Comparison of ENCODE assay signal across 12 cellular contexts in the genomic region with DNA sequence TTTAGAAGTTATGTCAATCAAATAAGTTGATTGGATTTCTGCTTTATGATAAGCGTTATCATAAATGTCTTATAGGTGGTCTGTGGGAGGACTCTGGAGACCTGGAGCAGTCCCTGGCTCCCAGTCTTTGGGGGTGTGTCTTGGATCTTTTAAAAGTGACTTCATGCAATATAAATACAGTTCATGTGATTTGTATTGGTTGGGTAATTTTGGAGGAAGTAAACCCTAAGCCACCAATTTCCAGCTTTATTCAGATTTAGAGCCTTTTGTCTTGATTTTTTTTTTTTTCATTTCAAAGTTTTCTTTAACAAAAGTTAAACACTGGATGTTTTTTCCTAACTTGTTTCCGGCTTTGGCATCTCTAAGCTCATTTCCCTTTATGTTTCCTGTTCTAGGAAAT.
DNase-seq lines count a peak whose midpoint lies in the region; ATAC-seq and TF ChIP-seq lines count a peak whose summit lies in the region.
"Had no signal": no experiment of that assay in that cellular context is flagged by ENCODE, and none has a peak within 500 bp of the region (broad histone marks: within the 10 kb centered on the region; RNA-seq: fewer than 3 reads in every experiment).

No MANE protein-coding gene starts in this region.

- DNase-seq in ELR (ENCODE audit: low read depth) (peak; percentile 27), T-cell (no peak), glutamatergic neuron (no peak), NCI-H2029 treated with DMSO at 0.1 percent for 48 hours (lab: John Stamatoyannopoulos, UW) (no peak)
- no peak for DNase-seq in activated CD8-positive, alpha-beta T cell treated with anti-CD3 and anti-CD28 coated beads, Interleukin-2, amount 10 ng/mL, durations not matched to agents 7 days and 5 days
- no peak for DNase-seq in activated CD4-positive, alpha-beta T cell treated with anti-CD3 and anti-CD28 coated beads for 48 hours
- no peak for DNase-seq in activated CD8-positive, alpha-beta memory T cell treated with anti-CD3 and anti-CD28 coated beads, Interleukin-2, amount 50 U/mL, for 4 hours
- DNase-seq: NCI-H345; stimulated activated CD4-positive, alpha-beta T cell treated with anti-CD3 and anti-CD28 coated beads, Interleukin-15, amount 100 ng/mL, for 24 hours; T-helper 2 cell had no signal

- no peak for TF ChIP-seq CTCF in glutamatergic neuron (IDR thresholded peaks at IDR 0.05; ENCODE audit: partially characterized antibody, unreplicated experiment)

- H3K27ac Mint-ChIP-seq in T-cell (peak overlapping the region; percentile 81 to 85), glutamatergic neuron (ENCODE audit: unreplicated experiment) (peak overlapping the region; percentile 43)
- no peak overlapping the region for H3K27ac Mint-ChIP-seq in activated CD8-positive, alpha-beta T cell treated with anti-CD3 and anti-CD28 coated beads, Interleukin-2, amount 10 ng/mL, durations not matched to agents 7 days and 5 days
- H3K27ac Mint-ChIP-seq: activated T-helper 2 cell treated with anti-CD3 and anti-CD28 coated beads, Interferon-gamma antibody, Interleukin-2, Interleukin-4, amounts not matched to agents 10 μg/mL and 5 μg/mL and 100 μg/mL, durations not matched to agents 14 hours and 24 hours and 36 hours had no signal

- H3K9me3 ChIP-seq in skeletal muscle satellite cell (replicated peaks; ENCODE audit: low read length) = no peaks in the 10 kb centered on the region

- POLR2A ChIA-PET in T-cell (lab: Charles Lee) = interaction anchor here (0.6 to 0.7 kb wide), 3 partner anchors 10 to 50 kb away, joined by 4 to 5 read pairs (median 4); no protein-coding TSS in a partner anchor
- POLR2A ChIA-PET in activated CD8-positive, alpha-beta T cell treated with anti-CD3 and anti-CD28 coated beads, Interleukin-2, amount 10 ng/mL, durations not matched to agents 7 days and 5 days (lab: Charles Lee) = no interaction called here

- H3K4me3 Mint-ChIP-seq in T-cell (peak overlapping the region in 1 of 3 donors; percentile 44), glutamatergic neuron (ENCODE audit: unreplicated experiment) (peak overlapping the region; percentile 53)
- H3K4me3 Mint-ChIP-seq in activated CD8-positive, alpha-beta T cell treated with anti-CD3 and anti-CD28 coated beads, Interleukin-2, amount 10 ng/mL, durations not matched to agents 7 days and 5 days = no peak overlapping the region

- no peaks in the 10 kb centered on the region for H3K27me3 ChIP-seq in skeletal muscle satellite cell (ENCODE audit: control insufficient read depth, insufficient read depth, low read length)

- H3K36me3 Mint-ChIP-seq in T-cell (no peaks in the 10 kb centered on the region), glutamatergic neuron (ENCODE audit: unreplicated experiment) (no peaks in the 10 kb centered on the region)
- H3K36me3 Mint-ChIP-seq in activated CD8-positive, alpha-beta T cell treated with anti-CD3 and anti-CD28 coated beads, Interleukin-2, amount 10 ng/mL, durations not matched to agents 7 days and 5 days (ENCODE audit: low read depth) = peaks cover 3% of the 10 kb centered on the region

- H3K36me3 ChIP-seq in skeletal muscle satellite cell (ENCODE audit: insufficient read depth, low read length) = no peaks in the 10 kb centered on the region

- H3K4me3 ChIP-seq in skeletal muscle satellite cell (ENCODE audit: low read length) = no peak overlapping the region

- H3K4me1 ChIP-seq in skeletal muscle satellite cell (ENCODE audit: control insufficient read depth, insufficient read depth, low read length) = peaks cover 85% of the 10 kb centered on the region

- CTCF ChIA-PET in T-cell (lab: Charles Lee) = interaction anchor here in 1 of 2 donors (0.7 to 1.3 kb wide), 3 partner anchors 50 to 405 kb away, joined by 3 to 4 read pairs (median 3); no protein-coding TSS in a partner anchor
- CTCF ChIA-PET in activated CD8-positive, alpha-beta T cell treated with anti-CD3 and anti-CD28 coated beads, Interleukin-2, amount 10 ng/mL, durations not matched to agents 7 days and 5 days (lab: Charles Lee) = interaction anchor here (0.7 to 2.9 kb wide), 5 partner anchors 9 to 62 kb away, joined by 3 to 7 read pairs (median 3); no protein-coding TSS in a partner anchor

- H3K9me3 Mint-ChIP-seq in T-cell (no peaks in the 10 kb centered on the region), glutamatergic neuron (ENCODE audit: unreplicated experiment) (peaks cover 25% of the 10 kb centered on the region)
- H3K9me3 Mint-ChIP-seq in activated CD8-positive, alpha-beta T cell treated with anti-CD3 and anti-CD28 coated beads, Interleukin-2, amount 10 ng/mL, durations not matched to agents 7 days and 5 days (ENCODE audit: insufficient read depth) = no peaks in the 10 kb centered on the region
- H3K9me3 Mint-ChIP-seq: activated T-helper 2 cell treated with anti-CD3 and anti-CD28 coated beads, Interferon-gamma antibody, Interleukin-2, Interleukin-4, amounts not matched to agents 10 μg/mL and 5 μg/mL and 100 μg/mL, durations not matched to agents 14 hours and 24 hours and 36 hours had no signal

- peak overlapping the region; percentile 34 for H3K4me2 ChIP-seq in skeletal muscle satellite cell (ENCODE audit: low read length)

- no peak overlapping the region for H3K9ac ChIP-seq in skeletal muscle satellite cell (ENCODE audit: low read depth, low read length)

- H3K4me1 Mint-ChIP-seq in T-cell (peaks cover 88 to 94% (median 90%) of the 10 kb centered on the region in 3 donors), glutamatergic neuron (ENCODE audit: low read depth, unreplicated experiment) (peaks cover 76% of the 10 kb centered on the region)
- H3K4me1 Mint-ChIP-seq in activated CD8-positive, alpha-beta T cell treated with anti-CD3 and anti-CD28 coated beads, Interleukin-2, amount 10 ng/mL, durations not matched to agents 7 days and 5 days (ENCODE audit: low read depth) = peaks cover 49% of the 10 kb centered on the region

- no peaks in the 10 kb centered on the region for H3K27me3 Mint-ChIP-seq in T-cell
- peaks cover 10% of the 10 kb centered on the region for H3K27me3 Mint-ChIP-seq in glutamatergic neuron (ENCODE audit: unreplicated experiment)
- H3K27me3 Mint-ChIP-seq in activated CD8-positive, alpha-beta T cell treated with anti-CD3 and anti-CD28 coated beads, Interleukin-2, amount 10 ng/mL, durations not matched to agents 7 days and 5 days (ENCODE audit: low read depth) = no peaks in the 10 kb centered on the region

- ATAC-seq in T-cell (replicated peaks in 1 of 4) = no peak
- no peak for ATAC-seq in activated CD8-positive, alpha-beta T cell treated with anti-CD3 and anti-CD28 coated beads, Interleukin-2, amount 10 ng/mL, durations not matched to agents 7 days and 5 days
